In genomic region chr18:80009661-80010550, GRCh38 we compare ENCODE assay signal across 10 cellular contexts. TPM values are rescaled to one million over a fixed set of nuclear protein-coding genes. Genes with fewer than 3 reads are reported as not detected.
A peak's percentile ranks its signal among the peaks of the same experiment; 100 is the strongest.
DNase-seq lines count a peak whose midpoint lies in the region; ATAC-seq and TF ChIP-seq lines count a peak whose summit lies in the region.
"Had no signal": no experiment of that assay in that cellular context is flagged by ENCODE, and none has a peak within 500 bp of the region (broad histone marks: within the 10 kb centered on the region; RNA-seq: fewer than 3 reads in every experiment).

No MANE protein-coding gene starts in this region.

- DNase-seq in AG20443 (ENCODE audit: low spot score): peak; percentile 96
- peak; percentile 85 for DNase-seq in Panc1 (ENCODE audit: low read depth, low spot score)
- DNase-seq in fibroblast of gingiva (ENCODE audit: low read depth): peak; percentile 95
- peak; percentile 98 for DNase-seq in osteoblast (ENCODE audit: insufficient read length, low spot score, missing footprints)
- no peak for DNase-seq in NCI-H2227 (lab: John Stamatoyannopoulos, UW; ENCODE audit: unreplicated experiment)
- DNase-seq in stimulated activated CD4-positive, alpha-beta T cell treated with anti-CD3 and anti-CD28 coated beads, Interleukin-12 subunit alpha, Interleukin-12 subunit beta, amount 100 ng/mL, for 4 hours: no peak
- no peak for DNase-seq in inferior parietal cortex (ENCODE audit: extremely low spot score)
- DNase-seq in natural killer cell treated with Interleukin-12 subunit alpha and Interleukin-12 subunit beta and Interleukin-15 and Interleukin-18, amount 100 ng/mL, for 72 hours (ENCODE audit: low spot score): no peak
- DNase-seq: activated CD8-positive, alpha-beta memory T cell treated with anti-CD3 and anti-CD28 coated beads, Interleukin-2, amount 50 U/mL, for 48 hours had no signal

- H2AFZ ChIP-seq in osteoblast (ENCODE audit: low read length): peak overlapping the region; percentile 66

- H3K27me3 Mint-ChIP-seq in natural killer cell treated with Interleukin-12 subunit alpha and Interleukin-12 subunit beta and Interleukin-15 and Interleukin-18, amount 100 ng/mL, for 72 hours: no peaks in the 10 kb centered on the region

- intact Hi-C loops in Panc1 (cut with micrococcal nuclease; ENCODE audit: unreplicated experiment): no loop called here

- H4K20me1 ChIP-seq in osteoblast (ENCODE audit: insufficient read depth, low read length): no peaks in the 10 kb centered on the region

- H3K27me3 ChIP-seq in Panc1 (ENCODE audit: control insufficient read depth, insufficient read depth, low read length) (no peaks in the 10 kb centered on the region), osteoblast (ENCODE audit: insufficient read depth, low read length) (no peaks in the 10 kb centered on the region)
- H3K27me3 ChIP-seq: neutrophil had no signal

- no TSS peak for BruUV-seq in Panc1 (replicated peaks; lab: Mats Ljungman, UMichigan)

- H3K27ac Mint-ChIP-seq in natural killer cell treated with Interleukin-12 subunit alpha and Interleukin-12 subunit beta and Interleukin-15 and Interleukin-18, amount 100 ng/mL, for 72 hours: no peak overlapping the region

- H3K27ac ChIP-seq in Panc1 (ENCODE audit: low read length): 0 out of 2 replicates have a peak overlapping the region, but pooled peaks have one; percentile 12
- H3K27ac ChIP-seq in osteoblast (ENCODE audit: low read depth, low read length): peak overlapping the region; percentile 70
- H3K27ac ChIP-seq: neutrophil had no signal

- no peaks in the 10 kb centered on the region for H3K79me2 ChIP-seq in osteoblast (ENCODE audit: insufficient read depth, low read length)

- no peak for TF ChIP-seq CTCF in Panc1 (IDR thresholded peaks at IDR 0.05)
- no peak for TF ChIP-seq CTCF in osteoblast (IDR thresholded peaks at IDR 0.05; ENCODE audit: extremely low read depth, low read depth, low read length)

- no peaks in the 10 kb centered on the region for H3K4me1 Mint-ChIP-seq in natural killer cell treated with Interleukin-12 subunit alpha and Interleukin-12 subunit beta and Interleukin-15 and Interleukin-18, amount 100 ng/mL, for 72 hours (ENCODE audit: low read depth in 2 of 2)

- H3K4me3 Mint-ChIP-seq in natural killer cell treated with Interleukin-12 subunit alpha and Interleukin-12 subunit beta and Interleukin-15 and Interleukin-18, amount 100 ng/mL, for 72 hours: no peak overlapping the region

- H3K9me3 ChIP-seq in Panc1 (ENCODE audit: control insufficient read depth, insufficient read depth, low read depth, low read length) (no peaks in the 10 kb centered on the region), osteoblast (ENCODE audit: low read depth, low read length) (no peaks in the 10 kb centered on the region)
- H3K9me3 ChIP-seq: neutrophil had no signal

- H3K36me3 ChIP-seq in Panc1 (ENCODE audit: control insufficient read depth, insufficient read depth, low read length) (no peaks in the 10 kb centered on the region), osteoblast (ENCODE audit: insufficient read depth, low read length) (no peaks in the 10 kb centered on the region)
- H3K36me3 ChIP-seq: neutrophil had no signal

- H3K4me1 ChIP-seq in Panc1 (ENCODE audit: control insufficient read depth, insufficient read depth, low read length) (peaks cover 6% of the 10 kb centered on the region; the same call in 1 of the 2 replicates), osteoblast (ENCODE audit: insufficient read depth, low read length) (peaks cover 13% of the 10 kb centered on the region)

- no peak overlapping the region for H3K4me3 ChIP-seq in Panc1 (ENCODE audit: low read depth in 2 of 2, low read length in 2 of 2)
- H3K4me3 ChIP-seq in osteoblast (ENCODE audit: insufficient read depth, low read length): peak overlapping the region; percentile 56

- peak; percentile 94 for ATAC-seq in Panc1
- no peak for ATAC-seq in natural killer cell treated with Interleukin-12 subunit alpha and Interleukin-12 subunit beta and Interleukin-15 and Interleukin-18, amount 100 ng/mL, for 72 hours

- peaks cover 12% of the 10 kb centered on the region for H3K36me3 Mint-ChIP-seq in natural killer cell treated with Interleukin-12 subunit alpha and Interleukin-12 subunit beta and Interleukin-15 and Interleukin-18, amount 100 ng/mL, for 72 hours

- CTCF ChIA-PET in Panc1 (lab: Charles Lee): interaction anchor here (0.6 kb wide), 1 partner anchor 17 kb away, joined by 7 read pairs; no protein-coding TSS in a partner anchor

- POLR2A ChIA-PET in Panc1 (lab: Charles Lee): no interaction called here

- H3K9me3 Mint-ChIP-seq in natural killer cell treated with Interleukin-12 subunit alpha and Interleukin-12 subunit beta and Interleukin-15 and Interleukin-18, amount 100 ng/mL, for 72 hours: peaks cover 4% of the 10 kb centered on the region

- peak overlapping the region; percentile 86 for H3K4me2 ChIP-seq in osteoblast (ENCODE audit: insufficient read depth, low read length)

- in situ Hi-C loops in Panc1 (cut with HindIII; ENCODE audit: low pct_unique_long_range_greater_than_20kb, low sequenced_read_pairs): no loop called here

RNA-seq across cellular contexts. Expression of gene TXNL4A, which starts 21.5 kb away (rescaled TPM):
- total RNA-seq in Panc1 (2021; ENCODE audit: unreplicated experiment): 416 TPM
- polyA plus RNA-seq in Panc1 (2012; ENCODE audit: insufficient read length): 387 TPM
- 53.6 and 54.6 TPM in 2 replicates for total RNA-seq in osteoblast
- total RNA-seq in natural killer cell treated with Interleukin-12 subunit alpha and Interleukin-12 subunit beta and Interleukin-15 and Interleukin-18, amount 100 ng/mL, for 72 hours: 100 to 1,000 TPM in 1 of 2 donors, 10 to 100 TPM in 1; 97.2 to 143 TPM

RNA-seq across cellular contexts. Expression of gene RBFA, which starts 24.3 kb away (rescaled TPM):
- total RNA-seq in Panc1 (2021; ENCODE audit: unreplicated experiment) (83.1 TPM), osteoblast (28.9 and 29.0 TPM in 2 replicates)
- polyA plus RNA-seq in Panc1 (2012; ENCODE audit: insufficient read length): 59.9 TPM
- total RNA-seq in natural killer cell treated with Interleukin-12 subunit alpha and Interleukin-12 subunit beta and Interleukin-15 and Interleukin-18, amount 100 ng/mL, for 72 hours: 10 to 100 TPM; 23.0 to 47.3 TPM

RNA-seq across cellular contexts. Expression of gene HSBP1L1, which starts 45.5 kb away (rescaled TPM):
- total RNA-seq in Panc1 (2021; ENCODE audit: unreplicated experiment) (45.4 TPM), osteoblast (9.4 and 11.2 TPM in 2 replicates)
- 36.4 TPM for polyA plus RNA-seq in Panc1 (2012; ENCODE audit: insufficient read length)
- total RNA-seq in natural killer cell treated with Interleukin-12 subunit alpha and Interleukin-12 subunit beta and Interleukin-15 and Interleukin-18, amount 100 ng/mL, for 72 hours: 1 to 10 TPM; 1.2 to 6.2 TPM

RNA-seq across cellular contexts. Expression of gene SLC66A2, which starts 58.5 kb away (rescaled TPM):
- total RNA-seq in Panc1 (2021; ENCODE audit: unreplicated experiment): 92.5 TPM
- 121 TPM for polyA plus RNA-seq in Panc1 (2012; ENCODE audit: insufficient read length)
- 31.8 and 35.8 TPM in 2 replicates for total RNA-seq in osteoblast
- total RNA-seq in natural killer cell treated with Interleukin-12 subunit alpha and Interleukin-12 subunit beta and Interleukin-15 and Interleukin-18, amount 100 ng/mL, for 72 hours: 10 to 100 TPM; 23.8 to 28.1 TPM

Comparison
In these comparisons a context has a peak if more than half of its experiments do, and no peak if none do; other contexts are left out.
1. DNase-seq: peak in AG20443 (single experiment), Panc1 (single experiment), fibroblast of gingiva (single experiment) and osteoblast (single experiment); none in NCI-H2227 (single experiment), stimulated activated CD4-positive, alpha-beta T cell treated with anti-CD3 and anti-CD28 coated beads, Interleukin-12 subunit alpha, Interleukin-12 subunit beta, amount 100 ng/mL, for 4 hours (single experiment), inferior parietal cortex (single experiment) and natural killer cell treated with Interleukin-12 subunit alpha and Interleukin-12 subunit beta and Interleukin-15 and Interleukin-18, amount 100 ng/mL, for 72 hours (single experiment).